ENCODE assay signal across 12 cellular contexts in the genomic region with DNA sequence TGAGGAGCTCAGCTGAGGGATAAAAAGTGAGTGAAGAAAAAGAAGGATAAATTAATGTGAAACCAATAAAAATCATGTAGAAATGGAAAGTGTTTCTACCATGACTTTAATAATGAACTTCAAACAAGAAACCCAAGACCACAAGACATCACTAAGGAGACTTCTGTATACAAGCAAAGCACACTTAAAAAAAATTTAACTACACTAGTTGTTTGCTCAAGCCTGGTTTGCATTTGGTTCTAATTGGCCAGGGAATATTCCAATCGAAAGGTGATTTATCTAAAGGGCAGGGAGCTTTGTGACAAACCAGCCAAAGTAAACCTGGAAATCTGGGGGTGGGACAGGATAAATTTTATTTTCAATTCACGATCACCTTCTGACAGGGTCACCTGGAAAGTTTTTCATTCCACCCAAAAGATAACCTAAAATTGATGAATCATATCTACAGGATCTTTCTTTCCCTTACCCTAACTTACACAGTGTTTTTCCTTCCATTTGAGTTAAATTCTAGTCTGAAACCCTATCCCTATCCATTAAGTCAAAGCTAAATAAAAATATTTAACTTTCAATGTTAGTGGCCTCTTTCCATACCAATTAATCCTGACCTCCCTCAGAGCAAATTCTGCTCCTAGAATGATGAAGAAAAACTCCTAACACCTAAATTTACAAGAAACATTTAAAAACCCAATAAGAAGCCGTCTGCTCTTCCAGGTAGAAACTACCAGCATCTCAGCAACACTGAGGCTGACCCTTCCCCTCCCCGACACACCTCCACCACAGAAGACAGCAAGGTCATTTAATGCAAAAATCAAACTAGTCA. TPM values are rescaled to one million over a fixed set of nuclear protein-coding genes. Genes with fewer than 3 reads are reported as not detected.
DNase-seq lines count a peak whose midpoint lies in the region; TF ChIP-seq lines count a peak whose summit lies in the region.
"Had no signal": no experiment of that assay in that cellular context is flagged by ENCODE, and none has a peak within 500 bp of the region (broad histone marks: within the 10 kb centered on the region; RNA-seq: fewer than 3 reads in every experiment).

No MANE protein-coding gene starts in this region.

- H3K4me3 Mint-ChIP-seq in endothelial cell (ENCODE audit: unreplicated experiment), result peak overlapping the region; percentile 76

- in situ Hi-C loops in ACHN (cut with HindIII; ENCODE audit: low pct_ligation_motif_present, low pct_unique_long_range_greater_than_20kb, low sequenced_read_pairs), result no loop called here

- H3K4me1 Mint-ChIP-seq in endothelial cell (ENCODE audit: unreplicated experiment), result peaks cover 23% of the 10 kb centered on the region

- peak overlapping the region; percentile 3 for H3K27ac Mint-ChIP-seq in endothelial cell (ENCODE audit: unreplicated experiment)

- no peak for TF ChIP-seq CTCF in endothelial cell (IDR thresholded peaks at IDR 0.05; ENCODE audit: unreplicated experiment)

- no peaks in the 10 kb centered on the region for H3K36me3 Mint-ChIP-seq in endothelial cell (ENCODE audit: low read depth, unreplicated experiment)

- DNase-seq in NCI-H1092 treated with DMSO at 0.1 percent for 48 hours (lab: John Stamatoyannopoulos, UW) (peak; percentile 23), NCI-H1092 (lab: John Stamatoyannopoulos, UW) (no peak), NCI-H526 (lab: John Stamatoyannopoulos, UW) (peak; percentile 72 to 80), endothelial cell (ENCODE audit: low spot score) (no peak), renal cortical epithelial cell (ENCODE audit: low read depth) (peak; percentile 41), ACHN (no peak), NCI-H146 treated with DMSO at 0.1 percent for 48 hours (lab: John Stamatoyannopoulos, UW; ENCODE audit: unreplicated experiment) (no peak), NCI-H2081 (lab: John Stamatoyannopoulos, UW) (no peak)
- DNase-seq: 8988T; activated CD4-positive, alpha-beta T cell treated with anti-CD3 and anti-CD28 coated beads for 48 hours; head of caudate nucleus; SIG-M5 had no signal

- no peaks in the 10 kb centered on the region for H3K9me3 Mint-ChIP-seq in endothelial cell (ENCODE audit: unreplicated experiment)

- H3K27me3 Mint-ChIP-seq in endothelial cell (ENCODE audit: unreplicated experiment), result peaks cover 9% of the 10 kb centered on the region

RNA-seq across cellular contexts. Expression of gene EGLN3, which starts 2.5 kb away (rescaled TPM):
- total RNA-seq in endothelial cell (ENCODE audit: unreplicated experiment) (14.2 TPM), renal cortical epithelial cell (13.1 and 17.5 TPM in 2 replicates)

Comparison
In these comparisons a context has a peak if more than half of its experiments do, and no peak if none do; other contexts are left out.
1. DNase-seq: peak in NCI-H1092 treated with DMSO at 0.1 percent for 48 hours (single experiment), NCI-H526 (2 of 2) and renal cortical epithelial cell (single experiment); none in NCI-H1092 (single experiment), endothelial cell (single experiment), ACHN (single experiment), NCI-H146 treated with DMSO at 0.1 percent for 48 hours (single experiment) and NCI-H2081 (0 of 2).